Comparison of ENCODE assay signal across 8 cellular contexts in genomic region chr16:4273858-4274291, GRCh38. TPM values are rescaled to one million over a fixed set of nuclear protein-coding genes. Genes with fewer than 3 reads are reported as not detected.
DNase-seq lines count a peak whose midpoint lies in the region; ATAC-seq and TF ChIP-seq lines count a peak whose summit lies in the region.

No MANE protein-coding gene starts in this region.

- H3K9me3 Mint-ChIP-seq in natural killer cell treated with Interleukin-12 subunit alpha and Interleukin-12 subunit beta and Interleukin-15 and Interleukin-18, amount 100 ng/mL, for 72 hours, result no peaks in the 10 kb centered on the region

- no peaks in the 10 kb centered on the region for H3K27me3 Mint-ChIP-seq in natural killer cell treated with Interleukin-12 subunit alpha and Interleukin-12 subunit beta and Interleukin-15 and Interleukin-18, amount 100 ng/mL, for 72 hours

- TF ChIP-seq POLR2A in esophagus muscularis mucosa (IDR thresholded peaks at IDR 0.05; ENCODE audit: low read depth) (no peak), tibial nerve (IDR thresholded peaks at IDR 0.05) (no peak)

- WGBS in esophagus muscularis mucosa, result under 1% methylated on average over 11 of the region's 24 CpGs
- whole genome bisulfite sequencing in tibial nerve, 2 donors, result 1 to 5% methylated on average over 12 to 16 of the region's 24 CpGs

- H3K36me3 ChIP-seq in esophagus muscularis mucosa, result no peaks in the 10 kb centered on the region
- H3K36me3 ChIP-seq in tibial nerve, result no peaks in the 10 kb centered on the region

- TF ChIP-seq EP300 in esophagus muscularis mucosa (IDR thresholded peaks at IDR 0.05) (no peak), tibial nerve (IDR thresholded peaks at IDR 0.05) (no peak)

- peak; percentile 21 for DNase-seq in activated T-cell treated with anti-CD3 and anti-CD28 coated beads for 1 hour (ENCODE audit: low read depth)
- DNase-seq in activated T-cell treated with anti-CD3 and anti-CD28 coated beads for 4 hours, result no peak
- DNase-seq in NAMALWA (ENCODE audit: low spot score), result peak; percentile 58
- peak; percentile 58 for DNase-seq in activated CD8-positive, alpha-beta memory T cell treated with anti-CD3 and anti-CD28 coated beads, Interleukin-2, amount 50 U/mL, for 4 hours
- peak; percentile 93 for DNase-seq in esophagus muscularis mucosa (ENCODE audit: extremely low spot score)
- no peak for DNase-seq in natural killer cell treated with Interleukin-12 subunit alpha and Interleukin-12 subunit beta and Interleukin-15 and Interleukin-18, amount 100 ng/mL, for 72 hours (ENCODE audit: low spot score)
- no peak for DNase-seq in tibial nerve (ENCODE audit: low spot score in 2 of 2)

- peaks cover 0 to 7% of the 10 kb centered on the region in 2 donors for H3K4me1 Mint-ChIP-seq in natural killer cell treated with Interleukin-12 subunit alpha and Interleukin-12 subunit beta and Interleukin-15 and Interleukin-18, amount 100 ng/mL, for 72 hours (ENCODE audit: low read depth in 2 of 2)

- ATAC-seq in natural killer cell treated with Interleukin-12 subunit alpha and Interleukin-12 subunit beta and Interleukin-15 and Interleukin-18, amount 100 ng/mL, for 72 hours, result peak; percentile 13 to 25
- ATAC-seq in HG02623 (IDR thresholded peaks at IDR 0.05; ENCODE audit: unreplicated experiment), result no peak

- peak overlapping the region; percentile 37 to 78 for H3K27ac Mint-ChIP-seq in natural killer cell treated with Interleukin-12 subunit alpha and Interleukin-12 subunit beta and Interleukin-15 and Interleukin-18, amount 100 ng/mL, for 72 hours

- H3K36me3 Mint-ChIP-seq in natural killer cell treated with Interleukin-12 subunit alpha and Interleukin-12 subunit beta and Interleukin-15 and Interleukin-18, amount 100 ng/mL, for 72 hours, result no peaks in the 10 kb centered on the region

- H3K4me3 Mint-ChIP-seq in natural killer cell treated with Interleukin-12 subunit alpha and Interleukin-12 subunit beta and Interleukin-15 and Interleukin-18, amount 100 ng/mL, for 72 hours, result peak overlapping the region; percentile 82

- TF ChIP-seq CTCF in esophagus muscularis mucosa (IDR thresholded peaks at IDR 0.05), result peak; percentile 6 to 36 (median 29)
- TF ChIP-seq CTCF in tibial nerve (IDR thresholded peaks at IDR 0.05), result peak in 2 of 5 experiments; percentile 30 to 47

- intact Hi-C loops in esophagus muscularis mucosa (cut with DNase I), result loop anchor here (5.0 kb wide), 1 partner anchor 53 kb away; no protein-coding TSS in a partner anchor

- H3K4me1 ChIP-seq in esophagus muscularis mucosa (peaks cover 12 to 32% (median 29%) of the 10 kb centered on the region in 4 donors), tibial nerve (peaks cover 0 to 28% (median 7%) of the 10 kb centered on the region in 4 donors)

- H3K27ac ChIP-seq in esophagus muscularis mucosa (replicated peaks in 1 of 4) (peak overlapping the region; percentile 87 to 91 (median 88)), tibial nerve (peak overlapping the region; percentile 60 to 95 (median 90))

- peak overlapping the region; percentile 88 to 97 (median 92) for H3K4me3 ChIP-seq in esophagus muscularis mucosa
- H3K4me3 ChIP-seq in tibial nerve, result peak overlapping the region; percentile 71 to 99 (median 94)

- H3K27me3 ChIP-seq in esophagus muscularis mucosa (no peaks in the 10 kb centered on the region), tibial nerve (no peaks in the 10 kb centered on the region)

- no peaks in the 10 kb centered on the region for H3K9me3 ChIP-seq in esophagus muscularis mucosa
- H3K9me3 ChIP-seq in tibial nerve, result no peaks in the 10 kb centered on the region

RNA-seq across cellular contexts. Expression of gene TFAP4, which starts 1.1 kb away (rescaled TPM):
- total RNA-seq in esophagus muscularis mucosa (1 to 10 TPM; 2.8 to 4.6 (median 3.7) TPM), tibial nerve (10 to 100 TPM in 2 of 4 donors, 1 to 10 TPM in 2; 6.9 to 16.8 (median 11.7) TPM)
- 10 to 100 TPM; 10.8 to 46.2 TPM for total RNA-seq in natural killer cell treated with Interleukin-12 subunit alpha and Interleukin-12 subunit beta and Interleukin-15 and Interleukin-18, amount 100 ng/mL, for 72 hours

RNA-seq across cellular contexts. Expression of gene SRL, which starts 32.0 kb away (rescaled TPM):
- total RNA-seq in esophagus muscularis mucosa (1 to 10 TPM in 3 of 4 donors, under 1 TPM in 1; 0.83 to 2.2 (median 1.5) TPM), tibial nerve (1 to 10 TPM in 3 of 4 donors, under 1 TPM in 1; 0.84 to 3.6 (median 1.5) TPM)
- not detected for total RNA-seq in natural killer cell treated with Interleukin-12 subunit alpha and Interleukin-12 subunit beta and Interleukin-15 and Interleukin-18, amount 100 ng/mL, for 72 hours

RNA-seq across cellular contexts. Expression of gene GLIS2, which starts 42.0 kb away (rescaled TPM):
- total RNA-seq in esophagus muscularis mucosa, result 10 to 100 TPM; 10.8 to 32.6 (median 14.9) TPM
- under 1 TPM; 0.31 to 0.43 TPM for total RNA-seq in natural killer cell treated with Interleukin-12 subunit alpha and Interleukin-12 subunit beta and Interleukin-15 and Interleukin-18, amount 100 ng/mL, for 72 hours
- 10 to 100 TPM in 3 of 4 donors, 1 to 10 TPM in 1; 9.0 to 11.1 (median 10.8) TPM for total RNA-seq in tibial nerve

Comparison
In these comparisons a context has a peak if more than half of its experiments do, and no peak if none do; other contexts are left out.
1. DNase-seq: peak in activated T-cell treated with anti-CD3 and anti-CD28 coated beads for 1 hour (single experiment), NAMALWA (single experiment), activated CD8-positive, alpha-beta memory T cell treated with anti-CD3 and anti-CD28 coated beads, Interleukin-2, amount 50 U/mL, for 4 hours (single experiment) and esophagus muscularis mucosa (single experiment); none in activated T-cell treated with anti-CD3 and anti-CD28 coated beads for 4 hours (single experiment), natural killer cell treated with Interleukin-12 subunit alpha and Interleukin-12 subunit beta and Interleukin-15 and Interleukin-18, amount 100 ng/mL, for 72 hours (single experiment) and tibial nerve (0 of 2).
2. RNA of gene GLIS2, which starts 42.0 kb away (total RNA-seq): 10.8 to 32.6 TPM in esophagus muscularis mucosa and 9.0 to 11.1 TPM in tibial nerve; 0.31 to 0.43 TPM in natural killer cell treated with Interleukin-12 subunit alpha and Interleukin-12 subunit beta and Interleukin-15 and Interleukin-18, amount 100 ng/mL, for 72 hours; every median in the first group is over 4 times any median in the second.